ENCODE assay signal across 1 cellular context in genomic region chr11:2728663-2729332, GRCh38.
TF ChIP-seq lines count a peak whose summit lies in the region.

No MANE protein-coding gene starts in this region.

TF ChIP-seq in HepG2, 621 proteins besides CTCF, POLR2A, EP300 and RAD21 (continued from another document and continues in another):
- peak; percentile 51; the same call in 1 of the 2 replicates for TF ChIP-seq AHDC1 (CRISPR knock-in tag; IDR thresholded peaks at IDR 0.05; ENCODE audit: borderline replicate concordance)
- peak; percentile 71; the same call in 1 of the 2 replicates for TF ChIP-seq RFXANK (CRISPR knock-in tag; IDR thresholded peaks at IDR 0.05)
- no peak for TF ChIP-seq SRSF1 (optimal IDR thresholded peaks at IDR 0.05; ENCODE audit: low read depth, low read length)
- TF ChIP-seq FOXC1 (CRISPR knock-in tag; IDR thresholded peaks at IDR 0.05; ENCODE audit: borderline replicate concordance), result peak; percentile 64; the same call in 1 of the 2 replicates
- no peak for TF ChIP-seq SNAI1 (CRISPR knock-in tag; IDR thresholded peaks at IDR 0.05; ENCODE audit: borderline replicate concordance)
- TF ChIP-seq SMAD1 (CRISPR knock-in tag; IDR thresholded peaks at IDR 0.05; ENCODE audit: borderline replicate concordance, low read depth), result peak; percentile 60; the same call in 1 of the 2 replicates
- TF ChIP-seq HHEX (CRISPR knock-in tag; IDR thresholded peaks at IDR 0.05), result no peak
- no peak for TF ChIP-seq ZNF616 (CRISPR knock-in tag; IDR thresholded peaks at IDR 0.05; ENCODE audit: low read depth)
- TF ChIP-seq ZNF781 (CRISPR knock-in tag; IDR thresholded peaks at IDR 0.05; ENCODE audit: borderline replicate concordance, not compliant biosample characterization), result no peak
- TF ChIP-seq ZMYM3 (CRISPR knock-in tag; IDR thresholded peaks at IDR 0.05), result peak; percentile 73
- TF ChIP-seq USF2 (IDR thresholded peaks at IDR 0.05; ENCODE audit: low read depth, low read length), result no peak
- no peak for TF ChIP-seq USF2 (CRISPR knock-in tag; IDR thresholded peaks at IDR 0.05; ENCODE audit: borderline replicate concordance)
- TF ChIP-seq CENPT (CRISPR knock-in tag; IDR thresholded peaks at IDR 0.05; ENCODE audit: low read depth), result no peak
- no peak for TF ChIP-seq ZBTB14 (CRISPR knock-in tag; IDR thresholded peaks at IDR 0.05)
- TF ChIP-seq ZNF567 (CRISPR knock-in tag; IDR thresholded peaks at IDR 0.05; ENCODE audit: borderline replicate concordance), result no peak; the same call in 1 of the 2 replicates
- TF ChIP-seq ZBTB40 (IDR thresholded peaks at IDR 0.05), result no peak
- peak; percentile 40; the same call in 1 of the 2 replicates for TF ChIP-seq ZBTB40 (CRISPR knock-in tag; IDR thresholded peaks at IDR 0.05)
- peak; percentile 56; the same call in 1 of the 2 replicates for TF ChIP-seq BORCS8-MEF2B (CRISPR knock-in tag; IDR thresholded peaks at IDR 0.05)
- peak; percentile 64 for TF ChIP-seq ZNF768 (CRISPR knock-in tag; IDR thresholded peaks at IDR 0.05)
- peak; percentile 61 for TF ChIP-seq PHF8 (CRISPR knock-in tag; IDR thresholded peaks at IDR 0.05)
- TF ChIP-seq, protein P1, sequence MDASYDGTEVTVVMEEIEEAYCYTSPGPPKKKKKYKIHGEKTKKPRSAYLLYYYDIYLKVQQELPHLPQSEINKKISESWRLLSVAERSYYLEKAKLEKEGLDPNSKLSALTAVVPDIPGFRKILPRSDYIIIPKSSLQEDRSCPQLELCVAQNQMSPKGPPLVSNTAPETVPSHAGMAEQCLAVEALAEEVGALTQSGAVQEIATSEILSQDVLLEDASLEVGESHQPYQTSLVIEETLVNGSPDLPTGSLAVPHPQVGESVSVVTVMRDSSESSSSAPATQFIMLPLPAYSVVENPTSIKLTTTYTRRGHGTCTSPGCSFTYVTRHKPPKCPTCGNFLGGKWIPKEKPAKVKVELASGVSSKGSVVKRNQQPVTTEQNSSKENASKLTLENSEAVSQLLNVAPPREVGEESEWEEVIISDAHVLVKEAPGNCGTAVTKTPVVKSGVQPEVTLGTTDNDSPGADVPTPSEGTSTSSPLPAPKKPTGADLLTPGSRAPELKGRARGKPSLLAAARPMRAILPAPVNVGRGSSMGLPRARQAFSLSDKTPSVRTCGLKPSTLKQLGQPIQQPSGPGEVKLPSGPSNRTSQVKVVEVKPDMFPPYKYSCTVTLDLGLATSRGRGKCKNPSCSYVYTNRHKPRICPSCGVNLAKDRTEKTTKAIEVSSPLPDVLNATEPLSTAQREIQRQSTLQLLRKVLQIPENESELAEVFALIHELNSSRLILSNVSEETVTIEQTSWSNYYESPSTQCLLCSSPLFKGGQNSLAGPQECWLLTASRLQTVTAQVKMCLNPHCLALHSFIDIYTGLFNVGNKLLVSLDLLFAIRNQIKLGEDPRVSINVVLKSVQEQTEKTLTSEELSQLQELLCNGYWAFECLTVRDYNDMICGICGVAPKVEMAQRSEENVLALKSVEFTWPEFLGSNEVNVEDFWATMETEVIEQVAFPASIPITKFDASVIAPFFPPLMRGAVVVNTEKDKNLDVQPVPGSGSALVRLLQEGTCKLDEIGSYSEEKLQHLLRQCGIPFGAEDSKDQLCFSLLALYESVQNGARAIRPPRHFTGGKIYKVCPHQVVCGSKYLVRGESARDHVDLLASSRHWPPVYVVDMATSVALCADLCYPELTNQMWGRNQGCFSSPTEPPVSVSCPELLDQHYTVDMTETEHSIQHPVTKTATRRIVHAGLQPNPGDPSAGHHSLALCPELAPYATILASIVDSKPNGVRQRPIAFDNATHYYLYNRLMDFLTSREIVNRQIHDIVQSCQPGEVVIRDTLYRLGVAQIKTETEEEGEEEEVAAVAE (CRISPR knock-in tag; IDR thresholded peaks at IDR 0.05; ENCODE audit: borderline replicate concordance), result no peak
- no peak for TF ChIP-seq ZNF138 (CRISPR knock-in tag; IDR thresholded peaks at IDR 0.05; ENCODE audit: low read depth)
- TF ChIP-seq, protein P2, sequence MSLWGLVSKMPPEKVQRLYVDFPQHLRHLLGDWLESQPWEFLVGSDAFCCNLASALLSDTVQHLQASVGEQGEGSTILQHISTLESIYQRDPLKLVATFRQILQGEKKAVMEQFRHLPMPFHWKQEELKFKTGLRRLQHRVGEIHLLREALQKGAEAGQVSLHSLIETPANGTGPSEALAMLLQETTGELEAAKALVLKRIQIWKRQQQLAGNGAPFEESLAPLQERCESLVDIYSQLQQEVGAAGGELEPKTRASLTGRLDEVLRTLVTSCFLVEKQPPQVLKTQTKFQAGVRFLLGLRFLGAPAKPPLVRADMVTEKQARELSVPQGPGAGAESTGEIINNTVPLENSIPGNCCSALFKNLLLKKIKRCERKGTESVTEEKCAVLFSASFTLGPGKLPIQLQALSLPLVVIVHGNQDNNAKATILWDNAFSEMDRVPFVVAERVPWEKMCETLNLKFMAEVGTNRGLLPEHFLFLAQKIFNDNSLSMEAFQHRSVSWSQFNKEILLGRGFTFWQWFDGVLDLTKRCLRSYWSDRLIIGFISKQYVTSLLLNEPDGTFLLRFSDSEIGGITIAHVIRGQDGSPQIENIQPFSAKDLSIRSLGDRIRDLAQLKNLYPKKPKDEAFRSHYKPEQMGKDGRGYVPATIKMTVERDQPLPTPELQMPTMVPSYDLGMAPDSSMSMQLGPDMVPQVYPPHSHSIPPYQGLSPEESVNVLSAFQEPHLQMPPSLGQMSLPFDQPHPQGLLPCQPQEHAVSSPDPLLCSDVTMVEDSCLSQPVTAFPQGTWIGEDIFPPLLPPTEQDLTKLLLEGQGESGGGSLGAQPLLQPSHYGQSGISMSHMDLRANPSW (CRISPR knock-in tag; IDR thresholded peaks at IDR 0.05; ENCODE audit: borderline replicate concordance), result no peak
- TF ChIP-seq XBP1 (CRISPR knock-in tag; IDR thresholded peaks at IDR 0.05), result no peak
- TF ChIP-seq MED13 (CRISPR knock-in tag; IDR thresholded peaks at IDR 0.05), result peak; percentile 71
- TF ChIP-seq MLLT10 (CRISPR knock-in tag; IDR thresholded peaks at IDR 0.05), result no peak
- TF ChIP-seq TBX3 (IDR thresholded peaks at IDR 0.05; ENCODE audit: borderline replicate concordance), result peak; percentile 99
- TF ChIP-seq RBFOX2 (IDR thresholded peaks at IDR 0.05; ENCODE audit: low read depth, low read length), result peak; percentile 79
- TF ChIP-seq HDAC1 (CRISPR knock-in tag; IDR thresholded peaks at IDR 0.05), result peak; percentile 90
